In genomic region chr10:128070161-128070560, GRCh38 we compare ENCODE assay signal across 15 cellular contexts.
"Had no signal": no experiment of that assay in that cellular context is flagged by ENCODE, and none has a peak within 500 bp of the region (broad histone marks: within the 10 kb centered on the region; RNA-seq: fewer than 3 reads in every experiment).

No MANE protein-coding gene starts in this region.

- H3K4me1 Mint-ChIP-seq: nephron had no signal

- H3K9me3 ChIP-seq: left ventricle myocardium inferior, ovary, right lobe of liver, stomach, thoracic aorta had no signal

- H3K4me3 ChIP-seq: left ventricle myocardium inferior, ovary, right lobe of liver, stomach, thoracic aorta had no signal

- H3K36me3 ChIP-seq: ovary had no signal

- H3K4me3 Mint-ChIP-seq: activated B cell treated with CpG ODN at 0.5 μM for 24 hours; activated naive CD4-positive, alpha-beta T cell treated with anti-CD3 and anti-CD28 coated beads for 36 hours; activated T-helper 1 cell treated with anti-CD3 and anti-CD28 coated beads, Interleukin-12 subunit alpha, Interleukin-12 subunit beta, Interleukin-2, Interleukin-4 antibody, amounts not matched to agents 30 ng/mL and 10 ng/mL and 1 ng/mL, durations not matched to agents 14 hours and 24 hours and 36 hours; nephron had no signal

- H3K27me3 ChIP-seq: ovary, right lobe of liver, stomach had no signal

- H3K27me3 Mint-ChIP-seq: activated B cell treated with CpG ODN at 0.5 μM for 24 hours had no signal

- DNase-seq: activated B cell treated with CpG ODN at 0.5 μM for 24 hours; activated CD4-positive, alpha-beta T cell treated with anti-CD3 and anti-CD28 coated beads for 48 hours; activated naive CD4-positive, alpha-beta T cell treated with anti-CD3 and anti-CD28 coated beads for 36 hours; foreskin fibroblast; left ventricle myocardium inferior; mesenchymal stem cell; ovary; stimulated activated CD4-positive, alpha-beta T cell treated with anti-CD3 and anti-CD28 coated beads, Interleukin-12 subunit alpha, Interleukin-12 subunit beta, amount 100 ng/mL, for 4 hours; stimulated activated CD4-positive, alpha-beta T cell treated with anti-CD3 and anti-CD28 coated beads, Interleukin-2, amount 100 ng/mL, for 24 hours; stomach; T-helper 2 cell had no signal

- H3K4me1 ChIP-seq: right lobe of liver had no signal

- H3K9me3 Mint-ChIP-seq: activated B cell treated with CpG ODN at 0.5 μM for 24 hours; activated T-helper 1 cell treated with anti-CD3 and anti-CD28 coated beads, Interleukin-12 subunit alpha, Interleukin-12 subunit beta, Interleukin-2, Interleukin-4 antibody, amounts not matched to agents 30 ng/mL and 10 ng/mL and 1 ng/mL, durations not matched to agents 14 hours and 24 hours and 36 hours; nephron had no signal

- H3K27ac ChIP-seq: left ventricle myocardium inferior, ovary, right lobe of liver, stomach, thoracic aorta had no signal

- H3K27ac Mint-ChIP-seq: activated B cell treated with CpG ODN at 0.5 μM for 24 hours; activated naive CD4-positive, alpha-beta T cell treated with anti-CD3 and anti-CD28 coated beads for 36 hours; activated T-helper 1 cell treated with anti-CD3 and anti-CD28 coated beads, Interleukin-12 subunit alpha, Interleukin-12 subunit beta, Interleukin-2, Interleukin-4 antibody, amounts not matched to agents 30 ng/mL and 10 ng/mL and 1 ng/mL, durations not matched to agents 14 hours and 24 hours and 36 hours; nephron had no signal
